3 cellular contexts compared by ENCODE assay signal in the genomic region with DNA sequence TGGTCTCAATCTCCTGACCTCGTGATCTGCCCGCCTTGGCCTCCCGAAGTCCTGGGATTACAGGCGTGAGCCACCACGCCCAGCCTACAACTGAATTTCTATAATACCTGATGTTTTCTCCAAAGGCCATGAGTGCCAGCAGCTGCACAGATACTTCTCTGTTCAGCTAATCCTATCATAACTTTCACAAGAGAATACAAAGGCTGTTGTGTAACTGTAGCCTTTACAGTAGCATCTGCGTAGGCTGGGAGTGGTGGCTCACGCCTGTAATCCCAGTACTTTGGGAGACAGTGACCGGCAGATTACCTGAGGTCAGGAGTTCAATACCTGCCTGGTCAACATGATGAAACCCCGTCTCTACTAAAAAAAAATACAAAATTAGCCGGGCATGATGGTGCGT. TPM values are rescaled to one million over a fixed set of nuclear protein-coding genes. Genes with fewer than 3 reads are reported as not detected.
"Had no signal": no experiment of that assay in that cellular context is flagged by ENCODE, and none has a peak within 500 bp of the region (broad histone marks: within the 10 kb centered on the region; RNA-seq: fewer than 3 reads in every experiment).

No MANE protein-coding gene starts in this region.

RNA-seq across cellular contexts. Expression of gene NIM1K, which starts 8.9 kb away (rescaled TPM):
- total RNA-seq: HepG2, HT-29 had no signal
- polyA plus RNA-seq: IgD-negative memory B cell had no signal
